Comparison of ENCODE assay signal across 1 cellular context in genomic region chr2:215965532-215966152, GRCh38.
A peak's percentile ranks its signal among the peaks of the same experiment; 100 is the strongest.
TF ChIP-seq lines count a peak whose summit lies in the region.

No MANE protein-coding gene starts in this region.

TF ChIP-seq in K562, 482 proteins besides CTCF, POLR2A, EP300 and RAD21 (continued from another document):
- TF ChIP-seq, protein P1, sequence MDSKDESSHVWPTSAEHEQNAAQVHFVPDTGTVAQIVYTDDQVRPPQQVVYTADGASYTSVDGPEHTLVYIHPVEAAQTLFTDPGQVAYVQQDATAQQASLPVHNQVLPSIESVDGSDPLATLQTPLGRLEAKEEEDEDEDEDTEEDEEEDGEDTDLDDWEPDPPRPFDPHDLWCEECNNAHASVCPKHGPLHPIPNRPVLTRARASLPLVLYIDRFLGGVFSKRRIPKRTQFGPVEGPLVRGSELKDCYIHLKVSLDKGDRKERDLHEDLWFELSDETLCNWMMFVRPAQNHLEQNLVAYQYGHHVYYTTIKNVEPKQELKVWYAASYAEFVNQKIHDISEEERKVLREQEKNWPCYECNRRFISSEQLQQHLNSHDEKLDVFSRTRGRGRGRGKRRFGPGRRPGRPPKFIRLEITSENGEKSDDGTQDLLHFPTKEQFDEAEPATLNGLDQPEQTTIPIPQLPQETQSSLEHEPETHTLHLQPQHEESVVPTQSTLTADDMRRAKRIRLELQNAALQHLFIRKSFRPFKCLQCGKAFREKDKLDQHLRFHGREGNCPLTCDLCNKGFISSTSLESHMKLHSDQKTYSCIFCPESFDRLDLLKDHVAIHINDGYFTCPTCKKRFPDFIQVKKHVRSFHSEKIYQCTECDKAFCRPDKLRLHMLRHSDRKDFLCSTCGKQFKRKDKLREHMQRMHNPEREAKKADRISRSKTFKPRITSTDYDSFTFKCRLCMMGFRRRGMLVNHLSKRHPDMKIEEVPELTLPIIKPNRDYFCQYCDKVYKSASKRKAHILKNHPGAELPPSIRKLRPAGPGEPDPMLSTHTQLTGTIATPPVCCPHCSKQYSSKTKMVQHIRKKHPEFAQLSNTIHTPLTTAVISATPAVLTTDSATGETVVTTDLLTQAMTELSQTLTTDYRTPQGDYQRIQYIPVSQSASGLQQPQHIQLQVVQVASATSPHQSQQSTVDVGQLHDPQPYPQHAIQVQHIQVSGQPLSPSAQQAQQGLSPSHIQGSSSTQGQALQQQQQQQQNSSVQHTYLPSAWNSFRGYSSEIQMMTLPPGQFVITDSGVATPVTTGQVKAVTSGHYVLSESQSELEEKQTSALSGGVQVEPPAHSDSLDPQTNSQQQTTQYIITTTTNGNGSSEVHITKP (IDR thresholded peaks at IDR 0.05; ENCODE audit: partially characterized antibody) = peak; percentile 73
- no peak for TF ChIP-seq IFI16 (CRISPR knock-in tag; IDR thresholded peaks at IDR 0.05)
- peak; percentile 72 to 93; a peak in 3 of 4 replicates for TF ChIP-seq SRF (CRISPR knock-in tag; IDR thresholded peaks at IDR 0.05)
- TF ChIP-seq SOX6 (IDR thresholded peaks at IDR 0.05) = 0 out of 2 replicates have a peak, but pooled peaks have one; percentile 16
- TF ChIP-seq TAF9B (IDR thresholded peaks at IDR 0.05; ENCODE audit: partially characterized antibody) = peak; percentile 15
- no peak for TF ChIP-seq RFX1 (IDR thresholded peaks at IDR 0.05)
- TF ChIP-seq CHD4 (IDR thresholded peaks at IDR 0.05; ENCODE audit: insufficient read depth, insufficient replicate concordance, low read depth, low read length, poor library complexity, severe bottlenecking) = no peak
- peak; percentile 51; the same call in 1 of the 2 replicates for TF ChIP-seq ZEB2 (IDR thresholded peaks at IDR 0.05)
- no peak for TF ChIP-seq HNRNPUL1 (IDR thresholded peaks at IDR 0.05; ENCODE audit: low read length)
- TF ChIP-seq RBBP5 (IDR thresholded peaks at IDR 0.05; ENCODE audit: borderline replicate concordance, insufficient read depth, low read length, poor library complexity, severe bottlenecking) = peak; percentile 16
